Comparison of ENCODE assay signal across 21 cellular contexts in genomic region chr4:187393546-187394344, GRCh38.
"Had no signal": no experiment of that assay in that cellular context is flagged by ENCODE, and none has a peak within 500 bp of the region (broad histone marks: within the 10 kb centered on the region; RNA-seq: fewer than 3 reads in every experiment).

No MANE protein-coding gene starts in this region.

- H3K9ac ChIP-seq: neural progenitor cell had no signal

- DNase-seq: activated B cell treated with CpG ODN at 0.5 μM for 24 hours; activated CD4-positive, alpha-beta T cell treated with anti-CD3 and anti-CD28 coated beads for 48 hours; activated CD8-positive, alpha-beta T cell treated with anti-CD3 and anti-CD28 coated beads for 36 hours; activated naive CD4-positive, alpha-beta T cell; activated naive CD8-positive, alpha-beta T cell treated with anti-CD3 and anti-CD28 coated beads for 36 hours; activated T-cell treated with anti-CD3 and anti-CD28 coated beads, Interleukin-2, amount 50 U/mL, for 1 hour; amygdala; effector memory CD4-positive, alpha-beta T cell; esophagus squamous epithelium; left cardiac atrium; mesendoderm; naive thymus-derived CD4-positive, alpha-beta T cell; right cardiac atrium; small intestine; stimulated activated CD4-positive, alpha-beta T cell treated with anti-CD3 and anti-CD28 coated beads, Interleukin-4, amount 100 ng/mL, for 1 hour; stimulated activated naive CD8-positive, alpha-beta T cell treated with anti-CD3 and anti-CD28 coated beads, Interleukin-15, amount 100 ng/mL, for 72 hours had no signal

- H3K4me3 ChIP-seq: esophagus squamous epithelium, hepatocyte, neural progenitor cell, prostate gland, vagina had no signal

- H3K27ac ChIP-seq: esophagus squamous epithelium, hepatocyte, neural progenitor cell, prostate gland, vagina had no signal

- H3K27me3 ChIP-seq: esophagus squamous epithelium, hepatocyte, neural progenitor cell, vagina had no signal

- H3K9me3 ChIP-seq: esophagus squamous epithelium, prostate gland, vagina had no signal

- FAIRE-seq: islet of Langerhans, small intestine had no signal

- H3K36me3 ChIP-seq: esophagus squamous epithelium, neural progenitor cell, prostate gland, vagina had no signal

- H3K4me1 ChIP-seq: esophagus squamous epithelium, neural progenitor cell, prostate gland, vagina had no signal
